In the genomic region with DNA sequence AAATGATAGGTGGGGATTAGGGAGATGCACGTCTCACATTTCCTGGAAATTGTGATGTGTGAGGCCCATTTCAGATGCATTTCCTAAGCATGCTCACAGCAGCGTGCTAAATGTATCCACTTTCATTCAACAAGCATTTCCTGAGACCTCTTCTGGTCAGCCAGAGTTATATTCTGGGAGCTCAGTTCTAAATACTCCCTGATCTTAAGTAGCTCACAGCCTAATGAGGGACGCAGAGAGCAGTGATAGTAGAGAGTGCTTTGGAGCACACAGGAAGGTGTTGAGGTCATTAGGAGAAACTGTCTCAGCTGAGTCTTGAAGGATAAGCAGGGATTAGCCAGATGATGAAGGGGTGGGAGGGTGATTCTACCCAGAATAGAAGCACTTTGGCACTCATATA, we compare ENCODE assay signal across 1 cellular context.
TF ChIP-seq lines count a peak whose summit lies in the region.

No MANE protein-coding gene starts in this region.

TF ChIP-seq in SK-N-SH, 30 proteins besides CTCF, POLR2A, EP300 and RAD21 (continued from another document):
- TF ChIP-seq, protein P1, sequence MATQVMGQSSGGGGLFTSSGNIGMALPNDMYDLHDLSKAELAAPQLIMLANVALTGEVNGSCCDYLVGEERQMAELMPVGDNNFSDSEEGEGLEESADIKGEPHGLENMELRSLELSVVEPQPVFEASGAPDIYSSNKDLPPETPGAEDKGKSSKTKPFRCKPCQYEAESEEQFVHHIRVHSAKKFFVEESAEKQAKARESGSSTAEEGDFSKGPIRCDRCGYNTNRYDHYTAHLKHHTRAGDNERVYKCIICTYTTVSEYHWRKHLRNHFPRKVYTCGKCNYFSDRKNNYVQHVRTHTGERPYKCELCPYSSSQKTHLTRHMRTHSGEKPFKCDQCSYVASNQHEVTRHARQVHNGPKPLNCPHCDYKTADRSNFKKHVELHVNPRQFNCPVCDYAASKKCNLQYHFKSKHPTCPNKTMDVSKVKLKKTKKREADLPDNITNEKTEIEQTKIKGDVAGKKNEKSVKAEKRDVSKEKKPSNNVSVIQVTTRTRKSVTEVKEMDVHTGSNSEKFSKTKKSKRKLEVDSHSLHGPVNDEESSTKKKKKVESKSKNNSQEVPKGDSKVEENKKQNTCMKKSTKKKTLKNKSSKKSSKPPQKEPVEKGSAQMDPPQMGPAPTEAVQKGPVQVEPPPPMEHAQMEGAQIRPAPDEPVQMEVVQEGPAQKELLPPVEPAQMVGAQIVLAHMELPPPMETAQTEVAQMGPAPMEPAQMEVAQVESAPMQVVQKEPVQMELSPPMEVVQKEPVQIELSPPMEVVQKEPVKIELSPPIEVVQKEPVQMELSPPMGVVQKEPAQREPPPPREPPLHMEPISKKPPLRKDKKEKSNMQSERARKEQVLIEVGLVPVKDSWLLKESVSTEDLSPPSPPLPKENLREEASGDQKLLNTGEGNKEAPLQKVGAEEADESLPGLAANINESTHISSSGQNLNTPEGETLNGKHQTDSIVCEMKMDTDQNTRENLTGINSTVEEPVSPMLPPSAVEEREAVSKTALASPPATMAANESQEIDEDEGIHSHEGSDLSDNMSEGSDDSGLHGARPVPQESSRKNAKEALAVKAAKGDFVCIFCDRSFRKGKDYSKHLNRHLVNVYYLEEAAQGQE (IDR thresholded peaks at IDR 0.05; ENCODE audit: low read depth, low read length): no peak
- TF ChIP-seq JUND (IDR thresholded peaks at IDR 0.05): no peak
- TF ChIP-seq SMC3 (IDR thresholded peaks at IDR 0.05; ENCODE audit: low read depth, low read length): no peak
- TF ChIP-seq, protein P2, sequence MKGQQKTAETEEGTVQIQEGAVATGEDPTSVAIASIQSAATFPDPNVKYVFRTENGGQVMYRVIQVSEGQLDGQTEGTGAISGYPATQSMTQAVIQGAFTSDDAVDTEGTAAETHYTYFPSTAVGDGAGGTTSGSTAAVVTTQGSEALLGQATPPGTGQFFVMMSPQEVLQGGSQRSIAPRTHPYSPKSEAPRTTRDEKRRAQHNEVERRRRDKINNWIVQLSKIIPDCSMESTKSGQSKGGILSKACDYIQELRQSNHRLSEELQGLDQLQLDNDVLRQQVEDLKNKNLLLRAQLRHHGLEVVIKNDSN (IDR thresholded peaks at IDR 0.05; ENCODE audit: borderline replicate concordance, low read depth): no peak
- TF ChIP-seq, protein P3, sequence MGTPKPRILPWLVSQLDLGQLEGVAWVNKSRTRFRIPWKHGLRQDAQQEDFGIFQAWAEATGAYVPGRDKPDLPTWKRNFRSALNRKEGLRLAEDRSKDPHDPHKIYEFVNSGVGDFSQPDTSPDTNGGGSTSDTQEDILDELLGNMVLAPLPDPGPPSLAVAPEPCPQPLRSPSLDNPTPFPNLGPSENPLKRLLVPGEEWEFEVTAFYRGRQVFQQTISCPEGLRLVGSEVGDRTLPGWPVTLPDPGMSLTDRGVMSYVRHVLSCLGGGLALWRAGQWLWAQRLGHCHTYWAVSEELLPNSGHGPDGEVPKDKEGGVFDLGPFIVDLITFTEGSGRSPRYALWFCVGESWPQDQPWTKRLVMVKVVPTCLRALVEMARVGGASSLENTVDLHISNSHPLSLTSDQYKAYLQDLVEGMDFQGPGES (IDR thresholded peaks at IDR 0.05; ENCODE audit: low read depth, low read length): no peak
